Comparison of ENCODE assay signal across 11 cellular contexts in the genomic region with DNA sequence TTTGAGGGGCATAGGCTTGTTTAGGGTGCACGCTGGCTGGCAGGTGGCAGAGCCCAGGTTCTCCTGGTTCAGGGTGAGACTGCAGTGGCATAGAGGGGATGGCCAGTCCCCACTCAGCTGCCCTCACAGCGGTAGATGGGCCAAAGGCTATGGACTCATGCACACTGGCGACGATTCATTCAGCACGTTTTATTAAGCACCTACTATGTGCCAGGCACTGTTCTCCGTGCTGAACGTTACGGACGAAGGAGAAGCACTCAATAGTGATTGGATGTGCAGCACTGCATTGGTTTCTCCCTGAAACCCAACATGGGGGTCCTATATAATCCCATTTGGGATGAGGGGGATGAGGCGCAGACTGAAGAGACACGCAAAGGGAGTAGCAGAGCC. TPM values are rescaled to one million over a fixed set of nuclear protein-coding genes. Genes with fewer than 3 reads are reported as not detected.
DNase-seq lines count a peak whose midpoint lies in the region; ATAC-seq and TF ChIP-seq lines count a peak whose summit lies in the region.
"Had no signal": no experiment of that assay in that cellular context is flagged by ENCODE, and none has a peak within 500 bp of the region (broad histone marks: within the 10 kb centered on the region; RNA-seq: fewer than 3 reads in every experiment).

No MANE protein-coding gene starts in this region.

- H2AFZ ChIP-seq in trophoblast cell (ENCODE audit: insufficient read depth, low read length, poor library complexity): no peak overlapping the region

- DNase-seq in right atrium auricular region (ENCODE audit: low spot score) (no peak), Right ventricle myocardium superior (no peak), right cardiac atrium (no peak), trophoblast cell (no peak), BE2C (no peak), NCI-H1694 treated with DMSO at 0.1 percent for 48 hours (lab: John Stamatoyannopoulos, UW) (no peak)
- DNase-seq in stimulated activated naive CD4-positive, alpha-beta T cell (lab: John Stamatoyannopoulos, UW): no peak
- DNase-seq: activated B cell treated with CpG ODN at 0.5 μM for 24 hours; effector memory CD8-positive, alpha-beta T cell; NCI-H2029 treated with DMSO at 0.1 percent for 48 hours had no signal

- no peak overlapping the region for H4K12ac ChIP-seq in trophoblast cell (ENCODE audit: low read depth, low read length)

- no peak overlapping the region for H3K4ac ChIP-seq in trophoblast cell (ENCODE audit: low read depth, low read length)

- H2AK5ac ChIP-seq in trophoblast cell (ENCODE audit: low read length): no peak overlapping the region

- no peak overlapping the region for H3K9ac ChIP-seq in trophoblast cell (ENCODE audit: low read length)

- no peak for TF ChIP-seq CTCF in right atrium auricular region (IDR thresholded peaks at IDR 0.05)
- TF ChIP-seq CTCF in BE2C (IDR thresholded peaks at IDR 0.05; ENCODE audit: low read depth, low read length): no peak

- H3K9me3 ChIP-seq in right atrium auricular region (no peaks in the 10 kb centered on the region), right cardiac atrium (ENCODE audit: control insufficient read depth, low read length) (no peaks in the 10 kb centered on the region), trophoblast cell (ENCODE audit: insufficient read depth, low read depth, low read length) (peaks cover 1% of the 10 kb centered on the region), BE2C (no peaks in the 10 kb centered on the region)

- H4K91ac ChIP-seq in trophoblast cell (ENCODE audit: low read depth, low read length): no peak overlapping the region

- no peak overlapping the region for H2BK5ac ChIP-seq in trophoblast cell (ENCODE audit: low read depth, low read length, poor library complexity)

- no peaks in the 10 kb centered on the region for H3K27me3 ChIP-seq in right atrium auricular region
- H3K27me3 ChIP-seq in right cardiac atrium (ENCODE audit: control insufficient read depth, insufficient read depth): no peaks in the 10 kb centered on the region
- H3K27me3 ChIP-seq in trophoblast cell (ENCODE audit: insufficient read depth, low read length): no peaks in the 10 kb centered on the region
- no peaks in the 10 kb centered on the region for H3K27me3 ChIP-seq in BE2C

- H3K4me2 ChIP-seq in trophoblast cell (ENCODE audit: low read length): no peak overlapping the region

- H3K36me3 ChIP-seq in right atrium auricular region (no peaks in the 10 kb centered on the region), trophoblast cell (ENCODE audit: control insufficient read depth in 1 of 2, insufficient read depth in 2 of 2, low read length in 2 of 2) (no peaks in the 10 kb centered on the region), BE2C (no peaks in the 10 kb centered on the region)

- intact Hi-C loops in Right ventricle myocardium superior (cut with DNase I): no loop called here
- intact Hi-C loops in right cardiac atrium (cut with DNase I): loop anchor here in 2 of 4 donors (10.0 kb wide), 2 partner anchors 120 to 130 kb away; no protein-coding TSS in a partner anchor

- H3K27ac ChIP-seq in right atrium auricular region (peak overlapping the region; percentile 80 to 89), right cardiac atrium (ENCODE audit: low read length) (peak overlapping the region; percentile 44), trophoblast cell (ENCODE audit: low read depth, low read length) (peak overlapping the region; percentile 18)

- H3K79me2 ChIP-seq in trophoblast cell (ENCODE audit: control insufficient read depth, insufficient read depth, low read length, poor library complexity): peaks cover 5% of the 10 kb centered on the region

- no peak overlapping the region for H4K8ac ChIP-seq in trophoblast cell (ENCODE audit: low read depth, low read length)

- H3K4me1 ChIP-seq in right atrium auricular region: peaks cover 0 to 97% of the 10 kb centered on the region in 2 donors
- peaks cover 28% of the 10 kb centered on the region for H3K4me1 ChIP-seq in right cardiac atrium (ENCODE audit: control insufficient read depth, insufficient read depth, low read length)
- H3K4me1 ChIP-seq in trophoblast cell (ENCODE audit: control insufficient read depth in 1 of 2, insufficient read depth in 2 of 2, low read length in 2 of 2): peaks cover 30 to 50% of the 10 kb centered on the region in 2 experiments
- H3K4me1 ChIP-seq in BE2C: peaks cover 24% of the 10 kb centered on the region

- ATAC-seq in Right ventricle myocardium superior (ENCODE audit: poor library complexity) (no peak), right cardiac atrium (no peak), HG02852 (IDR thresholded peaks at IDR 0.05; ENCODE audit: unreplicated experiment) (no peak)
- ATAC-seq: effector memory CD8-positive, alpha-beta T cell had no signal

- H3K79me1 ChIP-seq in trophoblast cell (ENCODE audit: low read length): peaks cover 16% of the 10 kb centered on the region

- H3K14ac ChIP-seq in trophoblast cell (ENCODE audit: low read length): no peak overlapping the region

- no peak overlapping the region for H3K23ac ChIP-seq in trophoblast cell (ENCODE audit: low read length)

- no peak overlapping the region for H3K4me3 ChIP-seq in right atrium auricular region
- no peak overlapping the region for H3K4me3 ChIP-seq in right cardiac atrium (ENCODE audit: low read length)
- H3K4me3 ChIP-seq in trophoblast cell (ENCODE audit: low read depth, low read length): no peak overlapping the region
- H3K4me3 ChIP-seq in BE2C (ENCODE audit: low read depth, low read length): no peak overlapping the region

- WGBS in right cardiac atrium: 73% methylated on average over 11 of the region's 11 CpGs
- WGBS in trophoblast cell (ENCODE audit: extremely low coverage, insufficient coverage, insufficient read length): no CpG with 5 or more reads among the region's 11 CpGs

- no peak overlapping the region for H2BK12ac ChIP-seq in trophoblast cell (ENCODE audit: low read length)

- H3K18ac ChIP-seq in trophoblast cell (ENCODE audit: low read length): peak overlapping the region; percentile 3

- no peak overlapping the region for H2BK120ac ChIP-seq in trophoblast cell (ENCODE audit: insufficient read depth, low read length, poor library complexity)

RNA-seq across cellular contexts. Expression of a gene that starts 8.6 kb away (rescaled TPM):
- total RNA-seq in right atrium auricular region: 10 to 100 TPM; 10.3 to 16.0 TPM
- total RNA-seq in Right ventricle myocardium superior: 14.6 TPM
- total RNA-seq in right cardiac atrium: 10 to 100 TPM; 20.0 to 34.6 (median 33.1) TPM
- polyA plus RNA-seq in right cardiac atrium: 15.2 TPM
- polyA plus RNA-seq in trophoblast cell (2013): 22.5 and 23.2 TPM in 2 replicates
- 45.4 TPM for polyA plus RNA-seq in BE2C (2012; ENCODE audit: insufficient read depth, insufficient read length, low read depth)
- total RNA-seq: activated B cell treated with CpG ODN at 0.5 μM for 24 hours had no signal

RNA-seq across cellular contexts. Expression of a gene that starts 26.6 kb away (rescaled TPM):
- total RNA-seq in right atrium auricular region (10 to 100 TPM; 54.6 to 85.7 TPM), Right ventricle myocardium superior (74.0 TPM), right cardiac atrium (10 to 100 TPM; 57.6 to 61.9 (median 59.7) TPM)
- 131 TPM for polyA plus RNA-seq in right cardiac atrium
- polyA plus RNA-seq in trophoblast cell (2013): 40.6 and 45.5 TPM in 2 replicates
- polyA plus RNA-seq in BE2C (2012; ENCODE audit: insufficient read depth, insufficient read length, low read depth): 216 TPM

RNA-seq across cellular contexts. Expression of a gene that starts 47.2 kb away (rescaled TPM):
- total RNA-seq in right atrium auricular region (10 to 100 TPM; 17.9 to 39.0 TPM), Right ventricle myocardium superior (5.7 TPM), right cardiac atrium (10 to 100 TPM; 11.4 to 21.3 (median 13.6) TPM)
- polyA plus RNA-seq in right cardiac atrium: 10.7 TPM
- 17.6 and 18.2 TPM in 2 replicates for polyA plus RNA-seq in trophoblast cell (2013)
- 147 TPM for polyA plus RNA-seq in BE2C (2012; ENCODE audit: insufficient read depth, insufficient read length, low read depth)

RNA-seq across cellular contexts. Expression of a gene that starts 51.7 kb away (rescaled TPM):
- total RNA-seq in right atrium auricular region: 1 to 10 TPM; 2.0 to 2.9 TPM
- 4.0 TPM for total RNA-seq in Right ventricle myocardium superior
- total RNA-seq in right cardiac atrium: 1 to 10 TPM; 2.3 to 4.2 (median 3.5) TPM
- polyA plus RNA-seq in right cardiac atrium: 2.1 TPM
- polyA plus RNA-seq in trophoblast cell (2013): 4.5 and 4.6 TPM in 2 replicates
- 40.1 TPM for polyA plus RNA-seq in BE2C (2012; ENCODE audit: insufficient read depth, insufficient read length, low read depth)

Comparison
In these comparisons a context has a peak if more than half of its experiments do, and no peak if none do; other contexts are left out.
1. H3K27ac ChIP-seq: peak in every context shown above with its lines; median percentile 84 in right atrium auricular region; 44 in right cardiac atrium; 18 in trophoblast cell.